Comparison of ENCODE assay signal across 12 cellular contexts in genomic region chr17:82750241-82750905, GRCh38. TPM values are rescaled to one million over a fixed set of nuclear protein-coding genes. Genes with fewer than 3 reads are reported as not detected.
DNase-seq lines count a peak whose midpoint lies in the region; ATAC-seq and TF ChIP-seq lines count a peak whose summit lies in the region.
"Had no signal": no experiment of that assay in that cellular context is flagged by ENCODE, and none has a peak within 500 bp of the region (broad histone marks: within the 10 kb centered on the region; RNA-seq: fewer than 3 reads in every experiment).

No MANE protein-coding gene starts in this region.

- POLR2A ChIA-PET in activated CD4-positive, alpha-beta T cell treated with anti-CD3 and anti-CD28 coated beads for 36 hours (lab: Charles Lee): no interaction called here
- POLR2A ChIA-PET in activated CD4-positive, alpha-beta memory T cell treated with anti-CD3 and anti-CD28 coated beads for 36 hours (lab: Charles Lee): no interaction called here

- H3K36me3 ChIP-seq in ovary: no peaks in the 10 kb centered on the region
- H3K36me3 ChIP-seq: MG63, upper lobe of right lung had no signal

- TF ChIP-seq CTCF in glutamatergic neuron (IDR thresholded peaks at IDR 0.05; ENCODE audit: partially characterized antibody, unreplicated experiment) (no peak), ovary (IDR thresholded peaks at IDR 0.05) (no peak), CD14-positive monocyte (IDR thresholded peaks at IDR 0.05) (no peak)

- H3K9me3 ChIP-seq in ovary: no peaks in the 10 kb centered on the region
- H3K9me3 ChIP-seq: upper lobe of right lung had no signal

- no peak for TF ChIP-seq EP300 in ovary (IDR thresholded peaks at IDR 0.05)

- H3K4me1 Mint-ChIP-seq in activated CD4-positive, alpha-beta T cell treated with anti-CD3 and anti-CD28 coated beads for 36 hours: peaks cover 22% of the 10 kb centered on the region
- H3K4me1 Mint-ChIP-seq in activated CD4-positive, alpha-beta memory T cell treated with anti-CD3 and anti-CD28 coated beads for 36 hours (ENCODE audit: low read depth): peaks cover 24% of the 10 kb centered on the region
- H3K4me1 Mint-ChIP-seq in glutamatergic neuron (ENCODE audit: low read depth, unreplicated experiment) (peaks cover 15% of the 10 kb centered on the region), CD14-positive monocyte (peaks cover 20% of the 10 kb centered on the region)

- TF ChIP-seq POLR2A in ovary (IDR thresholded peaks at IDR 0.05): no peak

- intact Hi-C loops in activated CD4-positive, alpha-beta T cell treated with anti-CD3 and anti-CD28 coated beads for 36 hours (cut with DNase I, micrococcal nuclease): loop anchor here (2.0 to 5.0 kb wide), 2 partner anchors 16 to 33 kb away; partner anchors contain the start of genes FN3K (in 1 of the 2) and FN3KRP (in 1 of the 2)
- intact Hi-C loops in activated CD4-positive, alpha-beta memory T cell treated with anti-CD3 and anti-CD28 coated beads for 36 hours (cut with micrococcal nuclease): loop anchor here (2.0 to 10.0 kb wide), 3 partner anchors 34 to 656 kb away; partner anchors contain the start of genes FASN, FN3KRP and WDR45B
- intact Hi-C loops in ovary (cut with DNase I) (no loop called here), CD14-positive monocyte (cut with micrococcal nuclease) (loop anchor here (2.0 to 5.0 kb wide), 4 partner anchors 33 to 103 kb away; partner anchors contain the start of genes WDR45B (in 2 of the 2), FN3KRP (in 1 of the 2) and RAB40B (in 1 of the 2))

- no peak overlapping the region for H3K4me3 ChIP-seq in ovary
- H3K4me3 ChIP-seq: MG63 had no signal

- peaks cover 10% of the 10 kb centered on the region for H3K4me1 ChIP-seq in ovary (ENCODE audit: insufficient read depth)

- DNase-seq in activated CD4-positive, alpha-beta T cell treated with anti-CD3 and anti-CD28 coated beads for 36 hours: peak; percentile 20
- no peak for DNase-seq in activated CD4-positive, alpha-beta T cell treated with anti-CD3 and anti-CD28 coated beads for 1 hour
- DNase-seq in activated CD4-positive, alpha-beta memory T cell treated with anti-CD3 and anti-CD28 coated beads for 36 hours: peak; percentile 22
- DNase-seq in glutamatergic neuron: peak; percentile 33
- peak in 4 of 5 donors; percentile 41 to 62 (median 56) for DNase-seq in ovary
- DNase-seq in DMS79 treated with DMSO at 0.1 percent for 48 hours (lab: John Stamatoyannopoulos, UW): no peak
- no peak for DNase-seq in NCI-H2227 (lab: John Stamatoyannopoulos, UW; ENCODE audit: unreplicated experiment)
- no peak for DNase-seq in CD14-positive monocyte (ENCODE audit: low spot score)
- DNase-seq: effector memory CD4-positive, alpha-beta T cell; MG63; NCI-H2171; upper lobe of right lung had no signal

- H3K27ac ChIP-seq in ovary: no peak overlapping the region
- H3K27ac ChIP-seq: upper lobe of right lung had no signal

- peaks cover 21% of the 10 kb centered on the region for H3K36me3 Mint-ChIP-seq in activated CD4-positive, alpha-beta T cell treated with anti-CD3 and anti-CD28 coated beads for 36 hours (ENCODE audit: low read depth)
- H3K36me3 Mint-ChIP-seq in activated CD4-positive, alpha-beta memory T cell treated with anti-CD3 and anti-CD28 coated beads for 36 hours: no peaks in the 10 kb centered on the region
- H3K36me3 Mint-ChIP-seq in glutamatergic neuron (ENCODE audit: unreplicated experiment) (peaks cover 6% of the 10 kb centered on the region), CD14-positive monocyte (peaks cover 3 to 5% of the 10 kb centered on the region in 2 donors)

- no peaks in the 10 kb centered on the region for H3K27me3 Mint-ChIP-seq in activated CD4-positive, alpha-beta T cell treated with anti-CD3 and anti-CD28 coated beads for 36 hours
- H3K27me3 Mint-ChIP-seq in activated CD4-positive, alpha-beta memory T cell treated with anti-CD3 and anti-CD28 coated beads for 36 hours: no peaks in the 10 kb centered on the region
- H3K27me3 Mint-ChIP-seq in glutamatergic neuron (ENCODE audit: unreplicated experiment) (peaks cover 18% of the 10 kb centered on the region), CD14-positive monocyte (ENCODE audit: low read depth in 3 of 3) (peaks cover 1 to 30% (median 7%) of the 10 kb centered on the region in 3 donors)

- no peak overlapping the region for H3K27ac Mint-ChIP-seq in activated CD4-positive, alpha-beta T cell treated with anti-CD3 and anti-CD28 coated beads for 36 hours
- no peak overlapping the region for H3K27ac Mint-ChIP-seq in activated CD4-positive, alpha-beta memory T cell treated with anti-CD3 and anti-CD28 coated beads for 36 hours
- H3K27ac Mint-ChIP-seq in glutamatergic neuron (ENCODE audit: unreplicated experiment) (no peak overlapping the region), CD14-positive monocyte (no peak overlapping the region)

- H3K27me3 ChIP-seq in ovary: no peaks in the 10 kb centered on the region
- H3K27me3 ChIP-seq: MG63, upper lobe of right lung had no signal

- peak overlapping the region; percentile 10 for H3K4me3 Mint-ChIP-seq in activated CD4-positive, alpha-beta T cell treated with anti-CD3 and anti-CD28 coated beads for 36 hours
- H3K4me3 Mint-ChIP-seq in activated CD4-positive, alpha-beta memory T cell treated with anti-CD3 and anti-CD28 coated beads for 36 hours: peak overlapping the region; percentile 29
- H3K4me3 Mint-ChIP-seq in glutamatergic neuron (ENCODE audit: unreplicated experiment) (peak overlapping the region; percentile 71), CD14-positive monocyte (peak overlapping the region in 1 of 2 donors; percentile 25)

- H3K9me3 Mint-ChIP-seq in activated CD4-positive, alpha-beta T cell treated with anti-CD3 and anti-CD28 coated beads for 36 hours (ENCODE audit: low read depth): peaks cover 9% of the 10 kb centered on the region
- peaks cover 5% of the 10 kb centered on the region for H3K9me3 Mint-ChIP-seq in activated CD4-positive, alpha-beta memory T cell treated with anti-CD3 and anti-CD28 coated beads for 36 hours
- H3K9me3 Mint-ChIP-seq in glutamatergic neuron (ENCODE audit: unreplicated experiment): peaks cover 13% of the 10 kb centered on the region
- peaks cover 5 to 43% (median 23%) of the 10 kb centered on the region in 7 donors for H3K9me3 Mint-ChIP-seq in CD14-positive monocyte

- no peak for ATAC-seq in activated CD4-positive, alpha-beta T cell treated with anti-CD3 and anti-CD28 coated beads for 36 hours

- 69 to 80% (median 72%) methylated on average over 40 of the region's 40 CpGs for WGBS in ovary, 3 donors

- CTCF ChIA-PET in activated CD4-positive, alpha-beta T cell treated with anti-CD3 and anti-CD28 coated beads for 36 hours (lab: Charles Lee): no interaction called here
- CTCF ChIA-PET in activated CD4-positive, alpha-beta memory T cell treated with anti-CD3 and anti-CD28 coated beads for 36 hours (lab: Charles Lee): no interaction called here

RNA-seq across cellular contexts. Expression of gene TBCD, which starts 1.5 kb away (rescaled TPM):
- 10 to 100 TPM; 83.3 to 97.2 TPM for total RNA-seq in activated CD4-positive, alpha-beta T cell treated with anti-CD3 and anti-CD28 coated beads for 36 hours
- 10 to 100 TPM; 97.0 to 98.2 TPM for total RNA-seq in activated CD4-positive, alpha-beta memory T cell treated with anti-CD3 and anti-CD28 coated beads for 36 hours
- total RNA-seq in glutamatergic neuron (ENCODE audit: unreplicated experiment) (118 TPM), ovary (10 to 100 TPM; 44.4 to 88.3 (median 71.4) TPM)
- polyA plus RNA-seq in ovary (10 to 100 TPM; 29.2 to 55.9 TPM), CD14-positive monocyte (10 to 100 TPM; 54.7 to 74.0 TPM)

RNA-seq across cellular contexts. Expression of gene FN3K, which starts 15.0 kb away (rescaled TPM):
- total RNA-seq in activated CD4-positive, alpha-beta T cell treated with anti-CD3 and anti-CD28 coated beads for 36 hours: 1 to 10 TPM; 2.1 TPM
- total RNA-seq in activated CD4-positive, alpha-beta memory T cell treated with anti-CD3 and anti-CD28 coated beads for 36 hours: 1 to 10 TPM; 1.6 to 2.3 TPM
- 33.7 TPM for total RNA-seq in glutamatergic neuron (ENCODE audit: unreplicated experiment)
- 100 to 1,000 TPM in 1 of 7 donors, 10 to 100 TPM in 6; 14.5 to 106 (median 44.6) TPM for total RNA-seq in ovary
- 10 to 100 TPM; 12.0 to 22.0 TPM for polyA plus RNA-seq in ovary
- polyA plus RNA-seq in CD14-positive monocyte: not detected

RNA-seq across cellular contexts. Expression of gene FN3KRP, which starts 33.9 kb away (rescaled TPM):
- total RNA-seq in activated CD4-positive, alpha-beta T cell treated with anti-CD3 and anti-CD28 coated beads for 36 hours: 10 to 100 TPM; 28.3 to 36.3 TPM
- 10 to 100 TPM; 36.7 to 40.5 TPM for total RNA-seq in activated CD4-positive, alpha-beta memory T cell treated with anti-CD3 and anti-CD28 coated beads for 36 hours
- total RNA-seq in glutamatergic neuron (ENCODE audit: unreplicated experiment): 28.1 TPM
- 10 to 100 TPM in 6 of 7 donors, 1 to 10 TPM in 1; 9.9 to 48.6 (median 39.0) TPM for total RNA-seq in ovary
- 10 to 100 TPM; 37.9 to 51.5 TPM for polyA plus RNA-seq in ovary
- 10 to 100 TPM; 16.5 to 23.2 TPM for polyA plus RNA-seq in CD14-positive monocyte

RNA-seq across cellular contexts. Expression of gene RAB40B, which starts 51.9 kb away (rescaled TPM):
- 1 to 10 TPM; 3.2 to 4.1 TPM for total RNA-seq in activated CD4-positive, alpha-beta T cell treated with anti-CD3 and anti-CD28 coated beads for 36 hours
- total RNA-seq in activated CD4-positive, alpha-beta memory T cell treated with anti-CD3 and anti-CD28 coated beads for 36 hours: 1 to 10 TPM; 1.4 to 1.9 TPM
- total RNA-seq in glutamatergic neuron (ENCODE audit: unreplicated experiment) (14.6 TPM), ovary (10 to 100 TPM; 10.0 to 25.9 (median 14.9) TPM)
- polyA plus RNA-seq in ovary (10 to 100 TPM in 1 of 2 donors, 1 to 10 TPM in 1; 9.2 to 18.6 TPM), CD14-positive monocyte (under 1 TPM; 0.75 to 0.95 TPM)

Comparison
In these comparisons a context has a peak if more than half of its experiments do, and no peak if none do; other contexts are left out.
1. DNase-seq: peak in activated CD4-positive, alpha-beta T cell treated with anti-CD3 and anti-CD28 coated beads for 36 hours (single experiment), activated CD4-positive, alpha-beta memory T cell treated with anti-CD3 and anti-CD28 coated beads for 36 hours (single experiment), glutamatergic neuron (single experiment) and ovary (4 of 5); none in activated CD4-positive, alpha-beta T cell treated with anti-CD3 and anti-CD28 coated beads for 1 hour (single experiment), DMS79 treated with DMSO at 0.1 percent for 48 hours (single experiment), NCI-H2227 (single experiment) and CD14-positive monocyte (single experiment).
2. RNA of gene FN3K, which starts 15.0 kb away (total RNA-seq): 14.5 to 106 TPM in ovary and 33.7 TPM in glutamatergic neuron (single experiment); 1.6 to 2.3 TPM in activated CD4-positive, alpha-beta memory T cell treated with anti-CD3 and anti-CD28 coated beads for 36 hours and 2.1 TPM in activated CD4-positive, alpha-beta T cell treated with anti-CD3 and anti-CD28 coated beads for 36 hours; every median in the first group is over 4 times any median in the second.
3. intact Hi-C loops: an anchor here in activated CD4-positive, alpha-beta T cell treated with anti-CD3 and anti-CD28 coated beads for 36 hours (2.0 to 5.0 kb wide), activated CD4-positive, alpha-beta memory T cell treated with anti-CD3 and anti-CD28 coated beads for 36 hours (2.0 to 10.0 kb wide) and CD14-positive monocyte (2.0 to 5.0 kb wide); none called in ovary.